In genomic region chr3:183448369-183449128, GRCh38 we compare ENCODE assay signal across 8 cellular contexts. TPM values are rescaled to one million over a fixed set of nuclear protein-coding genes. Genes with fewer than 3 reads are reported as not detected.
A peak's percentile ranks its signal among the peaks of the same experiment; 100 is the strongest.
DNase-seq lines count a peak whose midpoint lies in the region; ATAC-seq and TF ChIP-seq lines count a peak whose summit lies in the region.

No MANE protein-coding gene starts in this region.

- 19 to 29% methylated on average over 3 of the region's 3 CpGs for WGBS in heart right ventricle, 2 donors
- WGBS in aorta, 2 donors: 36 to 41% methylated on average over 3 of the region's 3 CpGs

- no peak for DNase-seq in heart right ventricle
- DNase-seq in left cardiac atrium: no peak
- DNase-seq in caudate nucleus (lab: John Stamatoyannopoulos, UW): no peak
- DNase-seq in aorta: no peak
- no peak for DNase-seq in HuH-7.5 (ENCODE audit: low spot score)
- no peak for DNase-seq in occipital lobe (lab: John Stamatoyannopoulos, UW)
- DNase-seq in middle frontal gyrus (ENCODE audit: extremely low spot score, low spot score): no peak

- H3K4me3 ChIP-seq in heart right ventricle (peak overlapping the region; percentile 64 to 89 (median 74)), mucosa of rectum (ENCODE audit: low read length in 2 of 2) (peak overlapping the region; percentile 89 to 93), aorta (ENCODE audit: low read length in 2 of 2) (peak overlapping the region; percentile 42 to 60)

- H3K9ac ChIP-seq in mucosa of rectum (ENCODE audit: low read depth in 1 of 2, low read length in 2 of 2): peak overlapping the region in 1 of 2 donors; percentile 69

- TF ChIP-seq CTCF in heart right ventricle (IDR thresholded peaks at IDR 0.05): no peak

- peaks cover 0 to 15% (median 8%) of the 10 kb centered on the region in 11 donors for H3K9me3 ChIP-seq in heart right ventricle
- H3K9me3 ChIP-seq in mucosa of rectum (ENCODE audit: control insufficient read depth in 2 of 2, low read length in 2 of 2): peaks cover under 1 to 5% of the 10 kb centered on the region in 2 donors
- H3K9me3 ChIP-seq in aorta (ENCODE audit: control insufficient read depth, low read length): peaks cover under 1% of the 10 kb centered on the region

- H3K27ac ChIP-seq in heart right ventricle (peak overlapping the region in 7 of 10 donors; percentile 84 to 92 (median 87)), caudate nucleus (ENCODE audit: low read depth, low read length) (peak overlapping the region; percentile 92), mucosa of rectum (ENCODE audit: low read depth in 2 of 2, low read length in 2 of 2) (no peak overlapping the region), aorta (ENCODE audit: low read depth in 1 of 2, low read length in 2 of 2) (no peak overlapping the region)

- H3K4me1 ChIP-seq in heart right ventricle (peaks cover 0 to 30% (median 21%) of the 10 kb centered on the region in 9 donors), mucosa of rectum (ENCODE audit: control insufficient read depth in 2 of 2, insufficient read depth in 2 of 2, low read length in 2 of 2) (peaks cover 3 to 9% of the 10 kb centered on the region in 2 donors), aorta (ENCODE audit: control insufficient read depth in 1 of 2, insufficient read depth in 2 of 2, low read length in 2 of 2) (no peaks in the 10 kb centered on the region)

- H3K36me3 ChIP-seq in heart right ventricle: peaks cover 0 to 22% (median 0%) of the 10 kb centered on the region in 9 donors
- no peaks in the 10 kb centered on the region for H3K36me3 ChIP-seq in mucosa of rectum (ENCODE audit: control insufficient read depth in 2 of 2, insufficient read depth in 2 of 2, low read length in 2 of 2)
- H3K36me3 ChIP-seq in aorta (ENCODE audit: control insufficient read depth in 1 of 2, insufficient read depth in 2 of 2, low read length in 1 of 2): no peaks in the 10 kb centered on the region

- ATAC-seq in heart right ventricle: peak in 2 of 8 donors; percentile 31 to 41
- ATAC-seq in left cardiac atrium: no peak
- no peak for ATAC-seq in aorta (ENCODE audit: low FRiP score)

- H3K27me3 ChIP-seq in heart right ventricle: no peaks in the 10 kb centered on the region
- no peaks in the 10 kb centered on the region for H3K27me3 ChIP-seq in mucosa of rectum (ENCODE audit: control insufficient read depth in 2 of 2, insufficient read depth in 2 of 2, low read length in 2 of 2)
- no peaks in the 10 kb centered on the region for H3K27me3 ChIP-seq in aorta (ENCODE audit: control insufficient read depth in 1 of 2, insufficient read depth in 2 of 2, low read length in 1 of 2)

- intact Hi-C loops in heart right ventricle (cut with DNase I): no loop called here
- intact Hi-C loops in left cardiac atrium (cut with DNase I): no loop called here
- intact Hi-C loops in aorta (cut with DNase I): no loop called here

RNA-seq across cellular contexts. Expression of gene MCF2L2, which starts 20.1 kb away (rescaled TPM):
- 1 to 10 TPM in 2 of 10 donors, under 1 TPM in 7, not detected in 1; 0.14 to 1.5 (median 0.49) TPM for total RNA-seq in heart right ventricle
- under 1 TPM; 0.09 to 0.37 TPM for polyA plus RNA-seq in heart right ventricle
- 1 to 10 TPM in 1 of 2 donors, under 1 TPM in 1; 0.34 to 1.1 TPM for total RNA-seq in left cardiac atrium
- 1 to 10 TPM in 1 of 2 donors, under 1 TPM in 1; 0.75 to 1.0 TPM for total RNA-seq in aorta
- under 1 TPM; 0.13 to 0.33 TPM for polyA plus RNA-seq in aorta
- 34.5 TPM for total RNA-seq in occipital lobe

Comparison
In these comparisons a context has a peak if more than half of its experiments do, and no peak if none do; other contexts are left out.
1. H3K27ac ChIP-seq: peak in heart right ventricle (7 of 10) and caudate nucleus (single experiment); none in mucosa of rectum (0 of 2) and aorta (0 of 2).
2. RNA of gene MCF2L2, which starts 20.1 kb away (total RNA-seq): 34.5 TPM in occipital lobe (single experiment); 0.34 to 1.1 TPM in left cardiac atrium, 0.75 to 1.0 TPM in aorta and 0.14 to 1.5 TPM in heart right ventricle; every median in the first group is over 10 times any median in the second.
3. Peak in every context shown above with its lines, with median percentiles within 50 percentile points of each other: H3K4me3 ChIP-seq.